In the genomic region with DNA sequence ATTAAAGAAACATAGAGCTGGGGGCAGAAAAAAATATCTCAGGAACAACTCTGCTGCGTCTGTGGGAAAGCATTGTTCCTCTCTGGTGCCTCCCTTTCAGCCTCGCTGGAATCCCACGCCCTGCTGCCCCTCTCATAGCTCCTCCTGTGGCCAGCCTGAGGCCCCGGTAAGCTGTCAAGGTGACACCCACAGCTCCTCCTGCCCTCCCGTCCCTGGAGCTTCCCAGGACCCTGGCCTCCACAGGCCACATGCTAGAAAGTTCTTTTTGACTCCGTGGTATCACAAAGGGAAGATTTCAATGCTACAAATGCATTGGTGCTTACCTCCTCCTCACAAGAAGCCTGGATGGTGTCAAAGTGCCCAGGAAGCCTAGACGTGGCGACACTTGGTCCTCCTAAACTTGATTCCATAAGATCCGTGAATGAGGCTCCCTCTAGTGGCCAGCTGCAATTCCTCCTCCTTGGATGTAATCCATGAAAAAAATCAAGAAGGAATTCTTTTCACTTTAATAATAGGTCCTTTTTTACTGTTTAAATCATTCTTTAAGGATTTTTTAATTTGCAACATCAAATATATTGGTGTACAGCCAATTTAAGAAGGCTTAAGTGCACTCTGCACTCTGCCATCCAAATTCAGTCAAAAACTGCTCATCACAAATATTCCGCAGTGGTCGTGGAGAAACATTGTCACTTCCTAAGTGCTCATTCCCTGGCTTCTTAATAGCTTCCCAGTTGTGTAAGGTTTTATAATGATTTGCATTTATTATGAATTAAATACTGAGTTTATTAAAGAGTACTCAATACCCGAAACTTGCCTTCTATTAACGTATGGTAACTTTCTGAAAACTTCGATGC, we compare ENCODE assay signal across 8 cellular contexts.
DNase-seq lines count a peak whose midpoint lies in the region; ATAC-seq and TF ChIP-seq lines count a peak whose summit lies in the region.

No MANE protein-coding gene starts in this region.

- H3K79me2 ChIP-seq in DND-41 (ENCODE audit: insufficient read depth, low read length), result no peaks in the 10 kb centered on the region

- H3K4me1 ChIP-seq in DND-41 (ENCODE audit: insufficient read depth, low read length), result no peaks in the 10 kb centered on the region

- no peak overlapping the region for H3K4me3 ChIP-seq in DND-41 (ENCODE audit: low read depth in 1 of 2, low read length in 2 of 2)

- TF ChIP-seq CTCF in DND-41 (IDR thresholded peaks at IDR 0.05; ENCODE audit: borderline replicate concordance, extremely low read depth, low read length, poor library complexity, severe bottlenecking), result peak; percentile 87

- H3K9ac ChIP-seq in DND-41 (ENCODE audit: low read depth, low read length), result no peak overlapping the region

- no peaks in the 10 kb centered on the region for H3K27me3 ChIP-seq in DND-41 (ENCODE audit: insufficient read depth, low read length, poor library complexity)

- ATAC-seq in DND-41 (ENCODE audit: insufficient read depth, low read depth), result peak; percentile 63; the same call in 2 of the 3 replicates
- no peak for ATAC-seq in HG03520 (IDR thresholded peaks at IDR 0.05; ENCODE audit: unreplicated experiment)
- no peak for ATAC-seq in GM19452 (IDR thresholded peaks at IDR 0.05; ENCODE audit: unreplicated experiment)

- H3K36me3 ChIP-seq in DND-41 (ENCODE audit: insufficient read depth, low read length), result no peaks in the 10 kb centered on the region

- DNase-seq in DND-41, result peak; percentile 57
- DNase-seq in HS-5 (ENCODE audit: low read depth), result peak; percentile 19
- peak; percentile 85 for DNase-seq in NCI-H82 (lab: John Stamatoyannopoulos, UW)
- peak; percentile 11 for DNase-seq in activated T-helper 9 cell treated with anti-CD3 and anti-CD28 coated beads, Interleukin-2, amount 50 U/mL, for 16 hours (ENCODE audit: low read depth)
- peak; percentile 61 to 90 (median 80) for DNase-seq in head of caudate nucleus
- peak; percentile 50 to 93 (median 78) for DNase-seq in posterior cingulate gyrus

- H4K20me1 ChIP-seq in DND-41 (ENCODE audit: insufficient read depth, low read length), result no peaks in the 10 kb centered on the region

- H3K4me2 ChIP-seq in DND-41 (ENCODE audit: insufficient read depth, low read length), result no peak overlapping the region

- intact Hi-C loops in head of caudate nucleus (cut with DNase I) (no loop called here), posterior cingulate gyrus (cut with DNase I) (loop anchor here (5.0 kb wide), 3 partner anchors 354 to 979 kb away; no protein-coding TSS in a partner anchor)

- H3K9me3 ChIP-seq in DND-41 (ENCODE audit: insufficient read depth, low read length, severe bottlenecking), result no peaks in the 10 kb centered on the region

- no peak overlapping the region for H3K27ac ChIP-seq in DND-41 (ENCODE audit: low read length)

- H2AFZ ChIP-seq in DND-41 (ENCODE audit: low read depth, low read length), result no peak overlapping the region

Comparison
In these comparisons a context has a peak if more than half of its experiments do, and no peak if none do; other contexts are left out.
1. DNase-seq: peak in every context shown above with its lines; median percentile 85 in NCI-H82; 80 in head of caudate nucleus; 78 in posterior cingulate gyrus; 57 in DND-41; 19 in HS-5; 11 in activated T-helper 9 cell treated with anti-CD3 and anti-CD28 coated beads, Interleukin-2, amount 50 U/mL, for 16 hours.